In the genomic region with DNA sequence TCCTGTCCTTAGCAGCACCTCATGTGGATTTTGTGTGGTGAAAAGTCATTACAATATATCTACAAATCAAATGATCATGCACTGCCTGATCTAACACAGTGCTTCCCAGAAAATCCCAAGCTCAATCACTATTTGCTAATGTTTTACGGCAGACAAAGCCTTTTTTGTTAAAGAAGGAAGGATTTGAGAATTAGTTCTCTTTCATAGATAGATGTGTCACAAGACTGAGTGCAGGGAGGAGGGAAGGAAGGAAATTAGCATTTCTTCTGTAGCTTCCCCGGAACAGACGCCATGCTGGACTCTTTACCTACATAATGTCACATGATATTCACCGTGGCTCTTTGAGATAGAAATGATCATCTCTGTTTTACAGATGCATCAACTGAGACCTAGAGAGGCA, we compare ENCODE assay signal across 18 cellular contexts.
"Had no signal": no experiment of that assay in that cellular context is flagged by ENCODE, and none has a peak within 500 bp of the region (broad histone marks: within the 10 kb centered on the region; RNA-seq: fewer than 3 reads in every experiment).

No MANE protein-coding gene starts in this region.

- DNase-seq: activated T-cell treated with anti-CD3 and anti-CD28 coated beads, Interleukin-2, amount 50 U/mL, for 1 hour; aorta; brain microvascular endothelial cell; caudate nucleus; dermis blood vessel endothelial cell; effector CD8-positive, alpha-beta T cell; foreskin keratinocyte; glutamatergic neuron; spleen; stimulated activated CD4-positive, alpha-beta T cell treated with anti-CD3 and anti-CD28 coated beads, Interleukin-4, amount 100 ng/mL, for 1 hour; stimulated activated naive CD4-positive, alpha-beta T cell; T-cell; testis; trophoblast cell had no signal

- H3K36me3 Mint-ChIP-seq: activated naive CD4-positive, alpha-beta T cell treated with anti-CD3 and anti-CD28 coated beads, Interleukin-2, amount 50 U/mL, for 72 hours; memory B cell; T-cell had no signal

- H3K4me3 Mint-ChIP-seq: memory B cell; nephron; T-cell; T-helper 2 cell treated with Interferon-gamma antibody and Interleukin-4, amounts not matched to agents 5 μg/mL and 100 μg/mL, for 36 hours had no signal

- H3K4me1 Mint-ChIP-seq: memory B cell, nephron, T-cell had no signal

- H3K9me3 Mint-ChIP-seq: activated naive CD4-positive, alpha-beta T cell treated with anti-CD3 and anti-CD28 coated beads, Interleukin-2, amount 50 U/mL, for 72 hours; nephron; T-cell; T-helper 2 cell treated with Interferon-gamma antibody and Interleukin-4, amounts not matched to agents 5 μg/mL and 100 μg/mL, for 36 hours had no signal

- ATAC-seq: activated naive CD4-positive, alpha-beta T cell treated with anti-CD3 and anti-CD28 coated beads, Interleukin-2, amount 50 U/mL, for 72 hours; foreskin keratinocyte; T-cell had no signal

- H3K27ac Mint-ChIP-seq: activated naive CD4-positive, alpha-beta T cell treated with anti-CD3 and anti-CD28 coated beads, Interleukin-2, amount 50 U/mL, for 72 hours; memory B cell; nephron; T-cell; T-helper 2 cell treated with Interferon-gamma antibody and Interleukin-4, amounts not matched to agents 5 μg/mL and 100 μg/mL, for 36 hours had no signal
